13 cellular contexts compared by ENCODE assay signal in the genomic region with DNA sequence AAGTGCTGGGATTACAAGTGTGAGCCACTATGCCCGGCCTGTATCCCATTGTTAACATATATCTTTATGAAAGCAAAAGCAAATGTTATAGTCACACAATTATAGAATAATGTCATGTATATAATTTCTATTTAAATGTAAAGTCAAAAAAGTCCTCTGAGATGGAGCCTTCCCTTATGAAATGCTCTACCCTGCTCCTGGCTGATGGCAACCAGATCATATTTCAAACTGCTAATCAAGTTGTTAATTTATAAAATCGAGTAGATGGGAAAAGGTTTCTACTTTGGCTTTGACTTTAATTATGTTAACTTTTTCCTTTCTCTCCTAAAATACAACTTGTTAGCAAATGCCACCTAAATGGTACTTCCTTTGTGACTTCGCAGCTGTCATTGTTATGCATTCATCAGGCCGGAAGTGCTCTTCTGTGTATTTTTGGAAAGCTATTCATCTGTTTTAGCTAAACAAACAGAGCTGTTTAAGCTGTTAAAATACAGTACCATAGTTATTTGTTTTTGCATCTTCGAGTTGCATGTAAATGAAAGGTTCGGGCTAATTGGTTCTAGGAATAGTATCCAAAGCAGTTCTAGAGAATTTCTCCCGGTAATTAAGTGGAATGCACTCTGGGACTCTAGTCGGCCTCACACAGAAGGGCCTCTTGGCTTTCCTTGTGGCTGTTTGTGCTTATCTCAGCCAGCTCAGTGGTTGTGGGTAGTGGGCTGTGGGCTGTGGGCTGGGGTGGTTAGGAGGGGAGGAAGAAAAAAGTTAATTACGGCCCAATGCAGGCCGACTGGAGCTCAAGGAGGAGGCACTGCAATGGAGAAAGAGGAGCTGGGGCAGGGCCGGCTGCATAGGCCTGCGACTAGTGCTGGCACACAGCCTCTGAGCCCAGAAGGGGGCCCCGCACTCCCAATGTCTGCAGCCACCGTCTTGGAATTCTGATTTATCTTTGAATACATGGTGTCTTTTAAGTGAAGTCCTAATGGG. TPM values are rescaled to one million over a fixed set of nuclear protein-coding genes. Genes with fewer than 3 reads are reported as not detected.
DNase-seq lines count a peak whose midpoint lies in the region; ATAC-seq and TF ChIP-seq lines count a peak whose summit lies in the region.
"Had no signal": no experiment of that assay in that cellular context is flagged by ENCODE, and none has a peak within 500 bp of the region (broad histone marks: within the 10 kb centered on the region; RNA-seq: fewer than 3 reads in every experiment).

No MANE protein-coding gene starts in this region.

- in situ Hi-C loops in Panc1 (cut with HindIII; ENCODE audit: low pct_unique_long_range_greater_than_20kb, low sequenced_read_pairs): no loop called here

- CTCF ChIA-PET in Panc1 (lab: Charles Lee): no interaction called here
- CTCF ChIA-PET in activated CD4-positive, alpha-beta T cell treated with anti-CD3 and anti-CD28 coated beads for 36 hours (lab: Charles Lee): interaction anchor here (0.5 to 0.9 kb wide), 3 partner anchors 11 to 665 kb away, joined by 4 to 6 read pairs (median 5); no protein-coding TSS in a partner anchor

- no peaks in the 10 kb centered on the region for H3K36me3 Mint-ChIP-seq in activated CD4-positive, alpha-beta T cell treated with anti-CD3 and anti-CD28 coated beads for 36 hours (ENCODE audit: low read depth)

- no peaks in the 10 kb centered on the region for H4K20me1 ChIP-seq in Karpas-422 (ENCODE audit: insufficient read depth, low read depth, low read length)

- POLR2A ChIA-PET in Panc1 (lab: Charles Lee): no interaction called here
- POLR2A ChIA-PET in activated CD4-positive, alpha-beta T cell treated with anti-CD3 and anti-CD28 coated beads for 36 hours (lab: Charles Lee): no interaction called here

- H3K9me3 ChIP-seq in Karpas-422 (ENCODE audit: low read length) (no peaks in the 10 kb centered on the region), Panc1 (ENCODE audit: control insufficient read depth, insufficient read depth, low read depth, low read length) (no peaks in the 10 kb centered on the region), uterus (no peaks in the 10 kb centered on the region)
- H3K9me3 ChIP-seq: prostate gland had no signal

- no peaks in the 10 kb centered on the region for H3K9me3 Mint-ChIP-seq in activated CD4-positive, alpha-beta T cell treated with anti-CD3 and anti-CD28 coated beads for 36 hours (ENCODE audit: low read depth)
- H3K9me3 Mint-ChIP-seq: CD4-positive, alpha-beta T cell had no signal

- no peak overlapping the region for H3K4me2 ChIP-seq in Karpas-422 (ENCODE audit: low read depth, low read length, poor library complexity, severe bottlenecking)

- ATAC-seq in Panc1: no peak
- ATAC-seq in activated CD4-positive, alpha-beta T cell treated with anti-CD3 and anti-CD28 coated beads for 36 hours: no peak

- H3K9ac ChIP-seq in Karpas-422 (ENCODE audit: low read length): no peak overlapping the region

- H3K4me3 Mint-ChIP-seq in activated CD4-positive, alpha-beta T cell treated with anti-CD3 and anti-CD28 coated beads for 36 hours: no peak overlapping the region
- H3K4me3 Mint-ChIP-seq: CD4-positive, alpha-beta T cell had no signal

- no peak for TF ChIP-seq POLR2A in uterus (IDR thresholded peaks at IDR 0.05)

- H2AFZ ChIP-seq in Karpas-422 (ENCODE audit: low read length): peak overlapping the region; percentile 84; the same call in 1 of the 2 replicates

- H3K27me3 ChIP-seq in Karpas-422 (ENCODE audit: low read length) (no peaks in the 10 kb centered on the region), Panc1 (ENCODE audit: control insufficient read depth, insufficient read depth, low read length) (no peaks in the 10 kb centered on the region), uterus (no peaks in the 10 kb centered on the region)

- intact Hi-C loops in Panc1 (cut with micrococcal nuclease; ENCODE audit: unreplicated experiment) (no loop called here), uterus (cut with DNase I; ENCODE audit: low total_unique reads) (no loop called here)
- intact Hi-C loops in activated CD4-positive, alpha-beta T cell treated with anti-CD3 and anti-CD28 coated beads for 36 hours (cut with DNase I, micrococcal nuclease): no loop called here

- H3K4me3 ChIP-seq in Karpas-422 (ENCODE audit: low read length): no peak overlapping the region
- H3K4me3 ChIP-seq in Panc1 (ENCODE audit: low read depth in 2 of 2, low read length in 2 of 2): no peak overlapping the region
- no peak overlapping the region for H3K4me3 ChIP-seq in uterus
- H3K4me3 ChIP-seq: prostate gland had no signal

- H3K36me3 ChIP-seq in Karpas-422 (ENCODE audit: insufficient read depth, low read length) (no peaks in the 10 kb centered on the region), Panc1 (ENCODE audit: control insufficient read depth, insufficient read depth, low read length) (no peaks in the 10 kb centered on the region), uterus (no peaks in the 10 kb centered on the region)
- H3K36me3 ChIP-seq: prostate gland had no signal

- peaks cover 6% of the 10 kb centered on the region for H3K4me1 ChIP-seq in Karpas-422 (ENCODE audit: low read length)
- H3K4me1 ChIP-seq in Panc1 (ENCODE audit: control insufficient read depth, insufficient read depth, low read length): no peaks in the 10 kb centered on the region
- no peaks in the 10 kb centered on the region for H3K4me1 ChIP-seq in uterus
- H3K4me1 ChIP-seq: prostate gland had no signal

- TF ChIP-seq CTCF in Panc1 (IDR thresholded peaks at IDR 0.05) (0 out of 2 replicates have a peak, but pooled peaks have one; percentile 10), uterus (IDR thresholded peaks at IDR 0.05) (no peak)

- no TSS peak for BruUV-seq in Panc1 (replicated peaks; lab: Mats Ljungman, UMichigan)

- H3K27ac ChIP-seq in Karpas-422 (ENCODE audit: low read length): no peak overlapping the region
- H3K27ac ChIP-seq in Panc1 (ENCODE audit: low read length): no peak overlapping the region
- H3K27ac ChIP-seq in uterus: no peak overlapping the region
- H3K27ac ChIP-seq in caudate nucleus (ENCODE audit: low read depth, low read length): no peak overlapping the region
- H3K27ac ChIP-seq: prostate gland had no signal

- no peaks in the 10 kb centered on the region for H3K9me2 ChIP-seq in Karpas-422 (replicated peaks; ENCODE audit: insufficient read depth, low read length)

- DNase-seq in COR-L47 (lab: John Stamatoyannopoulos, UW) (peak; percentile 66), Karpas-422 (no peak), Panc1 (ENCODE audit: low read depth, low spot score) (no peak), iPS-NIHi7 (ENCODE audit: extremely low spot score) (peak; percentile 67), uterus (no peak), caudate nucleus (lab: John Stamatoyannopoulos, UW) (no peak)
- DNase-seq in activated CD4-positive, CD25-positive, alpha-beta regulatory T cell (lab: John Stamatoyannopoulos, UW): no peak
- DNase-seq in activated CD4-positive, alpha-beta T cell treated with anti-CD3 and anti-CD28 coated beads for 36 hours: no peak
- DNase-seq: activated T-cell treated with anti-CD3 and anti-CD28 coated beads for 4 hours; CD4-positive, alpha-beta T cell; cerebellar nuclear complex; hypothalamus had no signal

- peaks cover 5% of the 10 kb centered on the region for H3K4me1 Mint-ChIP-seq in activated CD4-positive, alpha-beta T cell treated with anti-CD3 and anti-CD28 coated beads for 36 hours

- H3K27me3 Mint-ChIP-seq in activated CD4-positive, alpha-beta T cell treated with anti-CD3 and anti-CD28 coated beads for 36 hours: peaks cover 11% of the 10 kb centered on the region

- H3K27ac Mint-ChIP-seq in activated CD4-positive, alpha-beta T cell treated with anti-CD3 and anti-CD28 coated beads for 36 hours: no peak overlapping the region
- H3K27ac Mint-ChIP-seq: CD4-positive, alpha-beta T cell had no signal

- no peaks in the 10 kb centered on the region for H3K79me2 ChIP-seq in Karpas-422 (ENCODE audit: low read length)

RNA-seq across cellular contexts. Expression of a gene that starts 34.8 kb away (rescaled TPM):
- total RNA-seq in Karpas-422 (2014; rRNA removed; shearing (Covaris generic); ENCODE audit: low replicate concordance): not detected in 2 replicates
- total RNA-seq in Panc1 (2021; ENCODE audit: unreplicated experiment): not detected
- not detected for polyA plus RNA-seq in Panc1 (2012; ENCODE audit: insufficient read length)
- not detected for total RNA-seq in uterus
- total RNA-seq in activated CD4-positive, alpha-beta T cell treated with anti-CD3 and anti-CD28 coated beads for 36 hours: not detected
- total RNA-seq: CD4-positive, alpha-beta T cell had no signal

Comparison
In these comparisons a context has a peak if more than half of its experiments do, and no peak if none do; other contexts are left out.
1. DNase-seq: peak in COR-L47 (single experiment) and iPS-NIHi7 (single experiment); none in Karpas-422 (single experiment), Panc1 (single experiment), uterus (0 of 2), caudate nucleus (0 of 61), activated CD4-positive, CD25-positive, alpha-beta regulatory T cell (0 of 4) and activated CD4-positive, alpha-beta T cell treated with anti-CD3 and anti-CD28 coated beads for 36 hours (single experiment).